In genomic region chr16:49608095-49608494, GRCh38 we compare ENCODE assay signal across 24 cellular contexts.
DNase-seq lines count a peak whose midpoint lies in the region; ATAC-seq, FAIRE-seq and TF ChIP-seq lines count a peak whose summit lies in the region.
"Had no signal": no experiment of that assay in that cellular context is flagged by ENCODE, and none has a peak within 500 bp of the region (broad histone marks: within the 10 kb centered on the region; RNA-seq: fewer than 3 reads in every experiment).

No MANE protein-coding gene starts in this region.

- no peak for FAIRE-seq in pancreas (lab: Jason Lieb, UNC)
- FAIRE-seq: A204.1, GM19239 had no signal

- H3K27me3 ChIP-seq in psoas muscle (ENCODE audit: insufficient read depth in 3 of 3, low read length in 2 of 3) = no peaks in the 10 kb centered on the region
- no peaks in the 10 kb centered on the region for H3K27me3 ChIP-seq in pancreas
- H3K27me3 ChIP-seq: brain microvascular endothelial cell, left lung, upper lobe of right lung had no signal

- 11 to 15% (median 13%) methylated on average over 4 of the region's 4 CpGs for WGBS in psoas muscle, 3 donors
- WGBS in pancreas, 2 donors = 34 to 47% methylated on average over 4 of the region's 4 CpGs

- H3K4me1 ChIP-seq in psoas muscle = peaks cover 9% of the 10 kb centered on the region
- H3K4me1 ChIP-seq in pancreas = no peaks in the 10 kb centered on the region
- H3K4me1 ChIP-seq: left lung, prostate gland, upper lobe of right lung had no signal

- peak; percentile 26 for DNase-seq in NCI-H2171 treated with DMSO at 0.1 percent for 48 hours (lab: John Stamatoyannopoulos, UW)
- DNase-seq in NCI-H2171 (lab: John Stamatoyannopoulos, UW) = no peak
- DNase-seq in NCI-H510A (lab: John Stamatoyannopoulos, UW) = peak; percentile 9
- DNase-seq in fibroblast of mammary gland (ENCODE audit: low read depth) = peak; percentile 23
- DNase-seq in psoas muscle = no peak
- DNase-seq in NCI-H748 (lab: John Stamatoyannopoulos, UW; ENCODE audit: unreplicated experiment) = no peak
- DNase-seq in pancreas = no peak
- DNase-seq: activated CD4-positive, alpha-beta T cell treated with anti-CD3 and anti-CD28 coated beads, Interleukin-2, amount 10 ng/mL, durations not matched to agents 7 days and 5 days; activated naive CD4-positive, alpha-beta T cell treated with anti-CD3 and anti-CD28 coated beads for 36 hours; CD4-positive, CD25-positive, alpha-beta regulatory T cell; DMS79 treated with DMSO at 0.1 percent for 48 hours; KG1; left lung; NCI-H1436; NCI-H345; PC-3; stimulated activated naive CD4-positive, alpha-beta T cell treated with Interleukin-2 at 50 U/mL for 16 hours; T1000; upper lobe of right lung had no signal

- H3K27ac ChIP-seq in psoas muscle (no peak overlapping the region), pancreas (no peak overlapping the region)
- H3K27ac ChIP-seq: brain microvascular endothelial cell, left lung, prostate gland, upper lobe of right lung had no signal

- no peak overlapping the region for H3K4me3 ChIP-seq in fibroblast of mammary gland (ENCODE audit: control insufficient read depth, low read depth, low read length)
- H3K4me3 ChIP-seq in psoas muscle = no peak overlapping the region
- H3K4me3 ChIP-seq in pancreas = no peak overlapping the region
- H3K4me3 ChIP-seq: left lung, prostate gland, upper lobe of right lung had no signal

- ATAC-seq in psoas muscle = peak in 3 of 4 donors; percentile 37 to 50 (median 39)
- no peak for ATAC-seq in HG03095 (IDR thresholded peaks at IDR 0.05; ENCODE audit: unreplicated experiment)
- no peak for ATAC-seq in pancreas
- ATAC-seq: PC-3 had no signal

- H3K9me3 ChIP-seq in psoas muscle (no peaks in the 10 kb centered on the region), pancreas (no peaks in the 10 kb centered on the region)
- H3K9me3 ChIP-seq: left lung, prostate gland, upper lobe of right lung had no signal

- H3K36me3 ChIP-seq in psoas muscle (ENCODE audit: insufficient read depth in 1 of 2, low read depth in 1 of 2) (no peaks in the 10 kb centered on the region), pancreas (no peaks in the 10 kb centered on the region)
- H3K36me3 ChIP-seq: brain microvascular endothelial cell, left lung, prostate gland, upper lobe of right lung had no signal

- TF ChIP-seq CTCF in fibroblast of mammary gland (conservative IDR thresholded peaks at IDR 0.05; ENCODE audit: control insufficient read depth, insufficient read depth, low read depth, low read length) (no peak), psoas muscle (IDR thresholded peaks at IDR 0.05) (no peak), pancreas (IDR thresholded peaks at IDR 0.05) (no peak)

- intact Hi-C loops in psoas muscle (cut with DNase I) = loop anchor here in 1 of 2 donors (10.0 kb wide), 1 partner anchor 317 kb away; no protein-coding TSS in a partner anchor
- intact Hi-C loops in pancreas (cut with DNase I) = no loop called here

Comparison
In these comparisons a context has a peak if more than half of its experiments do, and no peak if none do; other contexts are left out.
1. DNase-seq: peak in NCI-H2171 treated with DMSO at 0.1 percent for 48 hours (single experiment), NCI-H510A (single experiment) and fibroblast of mammary gland (single experiment); none in NCI-H2171 (single experiment), psoas muscle (0 of 2), NCI-H748 (single experiment) and pancreas (0 of 6).
2. ATAC-seq: peak in psoas muscle (3 of 4); none in HG03095 (single experiment) and pancreas (0 of 4).